ENCODE assay signal across 17 cellular contexts in the genomic region with DNA sequence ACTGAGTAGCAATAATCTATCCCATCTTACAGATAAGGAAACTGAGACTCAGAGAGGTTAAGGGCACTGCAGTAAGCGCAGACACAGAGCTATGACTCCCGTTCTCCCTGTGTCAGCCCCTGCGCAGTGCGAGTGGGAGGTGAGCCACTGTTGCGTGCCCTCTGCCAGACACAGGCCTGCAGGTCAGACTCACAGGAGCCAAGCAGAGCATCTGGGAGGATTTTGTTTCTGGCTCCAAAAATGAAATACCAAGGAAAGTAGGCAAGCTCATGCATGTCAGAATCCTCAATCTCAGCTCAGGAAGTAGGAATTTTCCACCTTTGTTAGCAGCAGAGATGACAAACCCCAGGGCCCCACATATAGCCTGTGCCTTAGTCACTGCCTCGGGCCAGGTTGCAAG. TPM values are rescaled to one million over a fixed set of nuclear protein-coding genes. Genes with fewer than 3 reads are reported as not detected.
A peak's percentile ranks its signal among the peaks of the same experiment; 100 is the strongest.
DNase-seq lines count a peak whose midpoint lies in the region; ATAC-seq and TF ChIP-seq lines count a peak whose summit lies in the region.
"Had no signal": no experiment of that assay in that cellular context is flagged by ENCODE, and none has a peak within 500 bp of the region (broad histone marks: within the 10 kb centered on the region; RNA-seq: fewer than 3 reads in every experiment).

No MANE protein-coding gene starts in this region.

- ATAC-seq in RWPE2 (ENCODE audit: low read depth) (peak; percentile 82), omental fat pad (ENCODE audit: low FRiP score) (peak; percentile 70), left ventricle myocardium superior (no peak)

- no peak for TF ChIP-seq CTCF in RWPE2 (IDR thresholded peaks at IDR 0.05; ENCODE audit: poor library complexity, severe bottlenecking)
- no peak for TF ChIP-seq CTCF in epithelial cell of esophagus (IDR thresholded peaks at IDR 0.05; ENCODE audit: insufficient read depth, low read depth, low read length, missing control alignments)
- no peak for TF ChIP-seq CTCF in omental fat pad (IDR thresholded peaks at IDR 0.05)
- TF ChIP-seq CTCF in esophagus muscularis mucosa (IDR thresholded peaks at IDR 0.05), result no peak

- H3K9me3 ChIP-seq in RWPE2 (ENCODE audit: severe bottlenecking) (no peaks in the 10 kb centered on the region), esophagus muscularis mucosa (peaks cover 0 to 16% (median 10%) of the 10 kb centered on the region in 4 donors)

- no peaks in the 10 kb centered on the region for H3K36me3 ChIP-seq in RWPE2 (ENCODE audit: low read depth)
- H3K36me3 ChIP-seq in esophagus muscularis mucosa, result peaks cover 0 to 6% (median 0%) of the 10 kb centered on the region in 4 donors
- H3K36me3 ChIP-seq: BLaER1 had no signal

- no peak for TF ChIP-seq POLR2A in esophagus muscularis mucosa (IDR thresholded peaks at IDR 0.05; ENCODE audit: low read depth)

- intact Hi-C loops in esophagus muscularis mucosa (cut with DNase I) (no loop called here), left ventricle myocardium superior (cut with micrococcal nuclease) (no loop called here), cardiac septum (cut with DNase I) (no loop called here)

- 79% methylated on average over 6 of the region's 6 CpGs for WGBS in esophagus muscularis mucosa

- H3K27me3 ChIP-seq in RWPE2 (ENCODE audit: insufficient read depth, poor library complexity, severe bottlenecking), result no peaks in the 10 kb centered on the region
- H3K27me3 ChIP-seq in esophagus muscularis mucosa, result no peaks in the 10 kb centered on the region
- H3K27me3 ChIP-seq: BLaER1 had no signal

- H3K4me1 ChIP-seq in RWPE2 (ENCODE audit: insufficient read depth, poor library complexity, severe bottlenecking) (peaks cover 10% of the 10 kb centered on the region), esophagus muscularis mucosa (peaks cover 0 to 27% (median 10%) of the 10 kb centered on the region in 4 donors)

- H3K4me3 ChIP-seq in RWPE2 (ENCODE audit: severe bottlenecking) (no peak overlapping the region), epithelial cell of esophagus (ENCODE audit: low read length) (no peak overlapping the region), esophagus muscularis mucosa (no peak overlapping the region)
- H3K4me3 ChIP-seq: BLaER1, PC-9 had no signal

- H3K27ac ChIP-seq in RWPE2 (ENCODE audit: poor library complexity, severe bottlenecking), result peak overlapping the region; percentile 52
- H3K27ac ChIP-seq in esophagus muscularis mucosa (replicated peaks in 1 of 4), result peak overlapping the region in 1 of 4 donors; percentile 18
- H3K27ac ChIP-seq: BLaER1, PC-9 had no signal

- DNase-seq in GM04504 (ENCODE audit: low read depth), result peak; percentile 25
- no peak for DNase-seq in RWPE2 (ENCODE audit: low spot score)
- DNase-seq in epithelial cell of esophagus (ENCODE audit: low read depth), result peak; percentile 79
- DNase-seq in omental fat pad (ENCODE audit: low spot score), result no peak
- DNase-seq in esophagus muscularis mucosa (ENCODE audit: extremely low spot score), result no peak
- DNase-seq in left ventricle myocardium superior, result no peak
- no peak for DNase-seq in cardiac septum (ENCODE audit: low spot score)
- no peak for DNase-seq in NCI-H2107 (lab: John Stamatoyannopoulos, UW)
- DNase-seq: HCEC 1CT, NCI-H1436 treated with DMSO at 0.1 percent for 48 hours, NCI-H2081 treated with DMSO at 0.1 percent for 48 hours, NCI-H345, NCI-H774, PC-9, SHP77 had no signal

- TF ChIP-seq EP300 in esophagus muscularis mucosa (IDR thresholded peaks at IDR 0.05), result no peak

RNA-seq across cellular contexts. Expression of a gene that starts 11.2 kb away (rescaled TPM):
- 10 to 100 TPM in 3 of 4 donors, 1 to 10 TPM in 1; 4.0 to 28.0 (median 12.1) TPM for total RNA-seq in omental fat pad
- 10 to 100 TPM in 2 of 4 donors, 1 to 10 TPM in 2; 5.8 to 16.1 (median 10.0) TPM for total RNA-seq in esophagus muscularis mucosa
- total RNA-seq in left ventricle myocardium superior, result 0.57 TPM
- total RNA-seq in cardiac septum, result 0.57 TPM

RNA-seq across cellular contexts. Expression of a gene that starts 40.2 kb away (rescaled TPM):
- 10 to 100 TPM in 2 of 4 donors, not detected in 2; 11.8 to 36.5 TPM for total RNA-seq in omental fat pad
- 1 to 10 TPM in 2 of 4 donors, under 1 TPM in 2; 0.39 to 7.0 (median 1.4) TPM for total RNA-seq in esophagus muscularis mucosa
- not detected for total RNA-seq in left ventricle myocardium superior
- not detected for total RNA-seq in cardiac septum
- total RNA-seq: HT-29, PC-9 had no signal

Comparison
In these comparisons a context has a peak if more than half of its experiments do, and no peak if none do; other contexts are left out.
1. DNase-seq: peak in GM04504 (single experiment) and epithelial cell of esophagus (single experiment); none in RWPE2 (single experiment), omental fat pad (single experiment), esophagus muscularis mucosa (single experiment), left ventricle myocardium superior (single experiment), cardiac septum (single experiment) and NCI-H2107 (single experiment).